Comparison of ENCODE assay signal across 27 cellular contexts in genomic region chr2:150013011-150013410, GRCh38.
A peak's percentile ranks its signal among the peaks of the same experiment; 100 is the strongest.
DNase-seq lines count a peak whose midpoint lies in the region; ATAC-seq, FAIRE-seq and TF ChIP-seq lines count a peak whose summit lies in the region.
"Had no signal": no experiment of that assay in that cellular context is flagged by ENCODE, and none has a peak within 500 bp of the region (broad histone marks: within the 10 kb centered on the region; RNA-seq: fewer than 3 reads in every experiment).

No MANE protein-coding gene starts in this region.

- FAIRE-seq in small intestine (lab: Jason Lieb, UNC) = no peak
- FAIRE-seq: bronchial epithelial cell, GM12892 had no signal

- no peaks in the 10 kb centered on the region for H3K27me3 ChIP-seq in small intestine (ENCODE audit: control insufficient read depth in 2 of 2, insufficient read depth in 2 of 2, low read length in 2 of 2)
- H3K27me3 ChIP-seq: colonic mucosa, neural progenitor cell, stomach, thyroid gland had no signal

- TF ChIP-seq CTCF in nephron (IDR thresholded peaks at IDR 0.05; ENCODE audit: unreplicated experiment in 3 of 3) = no peak

- no peaks in the 10 kb centered on the region for H3K36me3 ChIP-seq in small intestine (ENCODE audit: control insufficient read depth in 2 of 2, insufficient read depth in 2 of 2, low read length in 2 of 2)
- H3K36me3 ChIP-seq: colonic mucosa, lower lobe of right lung, neural progenitor cell, stomach, thyroid gland had no signal

- peak; percentile 41 for DNase-seq in DMS 273 (lab: John Stamatoyannopoulos, UW; ENCODE audit: unreplicated experiment)
- DNase-seq in NCI-H524 (lab: John Stamatoyannopoulos, UW) = peak; percentile 35 to 63
- DNase-seq in fibroblast of gingiva (ENCODE audit: low read depth) = peak; percentile 25
- DNase-seq in small intestine = no peak
- no peak for DNase-seq in activated naive CD4-positive, alpha-beta T cell treated with Interleukin-2 at 50 U/mL for 16 hours
- DNase-seq: activated CD4-positive, alpha-beta T cell treated with anti-CD3 and anti-CD28 coated beads, Interleukin-2, amount 10 ng/mL, durations not matched to agents 24 days and 14 days; activated naive CD4-positive, alpha-beta T cell; activated T-cell treated with anti-CD3 and anti-CD28 coated beads, Interleukin-2, amount 50 U/mL, for 72 hours; CD8-positive, alpha-beta T cell; colonic mucosa; DMS153; effector memory CD4-positive, alpha-beta T cell; erythroblast; GM23248; islet precursor cell; lower lobe of right lung; NCI-H1417 treated with DMSO at 0.1 percent for 48 hours; NCI-H2081; stimulated activated CD4-positive, alpha-beta T cell treated with anti-CD3 and anti-CD28 coated beads, Interleukin-1b, Interleukin-23, amount 100 ng/mL, for 48 hours; stomach; thyroid gland had no signal

- WGBS in small intestine, 3 donors = 61 to 92% (median 89%) methylated on average over 1 of the region's 1 CpG

- H3K27ac ChIP-seq in small intestine (ENCODE audit: low read depth in 1 of 2, low read length in 1 of 2) = no peak overlapping the region
- H3K27ac ChIP-seq: colonic mucosa, GM23248, lower lobe of right lung, neural progenitor cell, stomach, thyroid gland had no signal

- H3K9me3 ChIP-seq in small intestine (ENCODE audit: control insufficient read depth, low read depth) = no peaks in the 10 kb centered on the region
- H3K9me3 ChIP-seq: colonic mucosa, lower lobe of right lung, stomach, thyroid gland had no signal

- H3K9me3 Mint-ChIP-seq in nephron = peaks cover 2% of the 10 kb centered on the region
- H3K9me3 Mint-ChIP-seq: activated CD4-positive, alpha-beta T cell treated with anti-CD3 and anti-CD28 coated beads, Interleukin-2, amount 10 ng/mL, durations not matched to agents 24 days and 14 days; neural progenitor cell had no signal

- H3K36me3 Mint-ChIP-seq in nephron (ENCODE audit: low read depth) = no peaks in the 10 kb centered on the region
- H3K36me3 Mint-ChIP-seq: CD8-positive, alpha-beta T cell; neural progenitor cell had no signal

- peaks cover 19% of the 10 kb centered on the region for H3K4me1 Mint-ChIP-seq in nephron
- H3K4me1 Mint-ChIP-seq: activated CD4-positive, alpha-beta T cell treated with anti-CD3 and anti-CD28 coated beads, Interleukin-2, amount 10 ng/mL, durations not matched to agents 24 days and 14 days; B cell; neural progenitor cell had no signal

- no peak overlapping the region for H3K4me3 ChIP-seq in small intestine (ENCODE audit: low read depth in 1 of 2, low read length in 2 of 2)
- H3K4me3 ChIP-seq: colonic mucosa, GM23248, lower lobe of right lung, neural progenitor cell, stomach, thyroid gland had no signal

- no peak overlapping the region for H3K4me3 Mint-ChIP-seq in nephron
- H3K4me3 Mint-ChIP-seq: activated CD4-positive, alpha-beta T cell treated with anti-CD3 and anti-CD28 coated beads, Interleukin-2, amount 10 ng/mL, durations not matched to agents 24 days and 14 days; activated T-cell treated with anti-CD3 and anti-CD28 coated beads, Interleukin-2, amount 50 U/mL, for 72 hours; B cell; CD8-positive, alpha-beta T cell; neural progenitor cell had no signal

- ATAC-seq in HG02798 (IDR thresholded peaks at IDR 0.05; ENCODE audit: poor library complexity, unreplicated experiment) = no peak
- ATAC-seq: activated T-cell treated with anti-CD3 and anti-CD28 coated beads, Interleukin-2, amount 50 U/mL, for 72 hours; CD8-positive, alpha-beta T cell; lower lobe of right lung had no signal

- H3K27me3 Mint-ChIP-seq in nephron (ENCODE audit: low read depth) = peaks cover 11% of the 10 kb centered on the region
- H3K27me3 Mint-ChIP-seq: activated CD4-positive, alpha-beta T cell treated with anti-CD3 and anti-CD28 coated beads, Interleukin-2, amount 10 ng/mL, durations not matched to agents 24 days and 14 days; B cell had no signal

- H3K27ac Mint-ChIP-seq in nephron = peak overlapping the region; percentile 40 to 86 (median 69)
- H3K27ac Mint-ChIP-seq: activated CD4-positive, alpha-beta T cell treated with anti-CD3 and anti-CD28 coated beads, Interleukin-2, amount 10 ng/mL, durations not matched to agents 24 days and 14 days; activated T-cell treated with anti-CD3 and anti-CD28 coated beads, Interleukin-2, amount 50 U/mL, for 72 hours; B cell; CD8-positive, alpha-beta T cell; neural progenitor cell had no signal

- no peaks in the 10 kb centered on the region for H3K4me1 ChIP-seq in small intestine (ENCODE audit: control insufficient read depth in 2 of 2, insufficient read depth in 1 of 2, low read depth in 1 of 2, low read length in 1 of 2)
- H3K4me1 ChIP-seq: colonic mucosa, lower lobe of right lung, stomach had no signal

Comparison
In these comparisons a context has a peak if more than half of its experiments do, and no peak if none do; other contexts are left out.
1. DNase-seq: peak in DMS 273 (single experiment), NCI-H524 (2 of 2) and fibroblast of gingiva (single experiment); none in small intestine (single experiment) and activated naive CD4-positive, alpha-beta T cell treated with Interleukin-2 at 50 U/mL for 16 hours (single experiment).